25 cellular contexts compared by ENCODE assay signal in the genomic region with DNA sequence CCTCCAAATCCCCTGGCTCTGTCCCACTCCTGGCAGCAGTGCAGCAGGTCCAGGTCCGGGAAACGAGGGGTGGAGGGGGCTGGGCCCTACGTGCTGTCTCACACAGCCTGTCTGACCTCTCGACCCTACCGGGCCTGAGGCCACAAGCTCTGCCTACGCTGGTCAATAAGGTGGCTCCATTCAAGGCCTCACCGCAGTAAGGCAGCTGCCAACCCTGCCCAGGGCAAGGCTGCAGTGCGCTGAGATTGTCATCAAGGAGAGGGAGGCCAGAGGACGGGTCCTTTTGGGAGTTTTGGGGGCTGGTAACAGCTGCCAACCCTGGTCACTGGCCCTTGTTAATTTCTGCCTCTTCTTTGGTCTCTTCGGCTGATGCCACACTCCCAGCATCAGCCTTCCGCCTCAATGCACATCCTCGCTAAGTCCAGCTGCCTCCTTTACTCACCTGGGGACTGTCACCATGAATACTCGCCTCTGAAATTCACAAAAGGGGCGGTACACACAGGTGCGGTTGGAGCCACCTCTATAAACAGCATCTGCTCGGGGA. TPM values are rescaled to one million over a fixed set of nuclear protein-coding genes. Genes with fewer than 3 reads are reported as not detected.
"Had no signal": no experiment of that assay in that cellular context is flagged by ENCODE, and none has a peak within 500 bp of the region (broad histone marks: within the 10 kb centered on the region; RNA-seq: fewer than 3 reads in every experiment).

No MANE protein-coding gene starts in this region.

- H3K4me3 ChIP-seq: adrenal gland had no signal

- DNase-seq: activated CD4-positive, alpha-beta T cell treated with anti-CD3 and anti-CD28 coated beads for 48 hours; activated CD4-positive, alpha-beta T cell treated with anti-CD3 and anti-CD28 coated beads, Interleukin-2, amount 50 U/mL, for 4 hours; activated CD4-positive, CD25-positive, alpha-beta regulatory T cell treated with anti-CD3 and anti-CD28 coated beads, Interleukin-2, amount 50 U/mL, for 72 hours; activated CD8-positive, alpha-beta memory T cell treated with anti-CD3 and anti-CD28 coated beads, Interleukin-2, amount 50 U/mL, for 48 hours; activated CD8-positive, alpha-beta T cell treated with anti-CD3 and anti-CD28 coated beads, Interleukin-2, amount 10 ng/mL, durations not matched to agents 7 days and 5 days; activated naive CD4-positive, alpha-beta T cell treated with anti-CD3 and anti-CD28 coated beads, Interleukin-2, amount 50 U/mL, for 16 hours; activated naive CD8-positive, alpha-beta T cell treated with anti-CD3 and anti-CD28 coated beads, Interleukin-2, amount 10 ng/mL, durations not matched to agents 7 days and 5 days; activated T-cell treated with anti-CD3 and anti-CD28 coated beads, Interleukin-2, amount 50 U/mL, for 1 hour; adrenal gland; anterior cingulate cortex; central memory CD4-positive, alpha-beta T cell; KG1; NCI-H1048; NCI-H1694; NCI-H2029; NCI-H2107; NCI-H510A treated with DMSO at 0.1 percent for 48 hours; PC-3; SHP77; T-helper 17 cell; T-helper 9 cell had no signal

- H3K9me3 ChIP-seq: adrenal gland had no signal

- H3K36me3 ChIP-seq: adrenal gland had no signal

- H3K27ac ChIP-seq: adrenal gland had no signal

RNA-seq across cellular contexts. Expression of a gene that starts 3.5 kb away (rescaled TPM):
- total RNA-seq: activated CD8-positive, alpha-beta T cell treated with anti-CD3 and anti-CD28 coated beads, Interleukin-2, amount 10 ng/mL, durations not matched to agents 7 days and 5 days; adrenal gland; bronchial epithelial cell; M059J; PC-3; T-helper 17 cell had no signal

RNA-seq across cellular contexts. Expression of a gene that starts 9.6 kb away (rescaled TPM):
- total RNA-seq: activated CD8-positive, alpha-beta T cell treated with anti-CD3 and anti-CD28 coated beads, Interleukin-2, amount 10 ng/mL, durations not matched to agents 7 days and 5 days; activated naive CD8-positive, alpha-beta T cell treated with anti-CD3 and anti-CD28 coated beads, Interleukin-2, amount 10 ng/mL, durations not matched to agents 7 days and 5 days; adrenal gland; bronchial epithelial cell; LHCN-M2; M059J; PC-3; SK-MEL-5; T-helper 17 cell had no signal
- polyA plus RNA-seq: adrenal gland had no signal
